ENCODE assay signal across 21 cellular contexts in genomic region chr15:67790610-67791319, GRCh38. TPM values are rescaled to one million over a fixed set of nuclear protein-coding genes. Genes with fewer than 3 reads are reported as not detected.
"Had no signal": no experiment of that assay in that cellular context is flagged by ENCODE, and none has a peak within 500 bp of the region (broad histone marks: within the 10 kb centered on the region; RNA-seq: fewer than 3 reads in every experiment).

No MANE protein-coding gene starts in this region.

- H3K36me3 ChIP-seq: cardiac muscle cell, heart right ventricle, lower lobe of right lung, sigmoid colon, thoracic aorta, upper lobe of right lung, WERI-Rb-1 had no signal

- H3K27ac ChIP-seq: cardiac muscle cell, esophagus muscularis mucosa, heart right ventricle, lower lobe of right lung, sigmoid colon, spleen, thoracic aorta, upper lobe of right lung, WERI-Rb-1 had no signal

- H3K4me3 ChIP-seq: cardiac muscle cell, esophagus muscularis mucosa, heart right ventricle, lower lobe of right lung, sigmoid colon, spleen, thoracic aorta, upper lobe of right lung had no signal

- H3K27ac Mint-ChIP-seq: activated CD4-positive, alpha-beta T cell treated with anti-CD3 and anti-CD28 coated beads for 36 hours; activated naive CD4-positive, alpha-beta T cell treated with anti-CD3 and anti-CD28 coated beads, Interleukin-2, amount 50 U/mL, for 24 hours; dendritic cell treated with granulocyte-macrophage colony-stimulating factor and Interleukin-4, amounts not matched to agents 40 ng/mL and 50 ng/mL, for 4 days; natural killer cell treated with Interleukin-12 subunit alpha and Interleukin-12 subunit beta and Interleukin-15 and Interleukin-18, amount 100 ng/mL, for 72 hours; stimulated activated memory B cell treated with anti-CD40 and anti-IgM and Interleukin-4, amounts not matched to agents 10 μg/mL and 1 μg/mL and 100 μg/mL, for 72 hours had no signal

- H3K4me1 Mint-ChIP-seq: activated naive CD4-positive, alpha-beta T cell treated with anti-CD3 and anti-CD28 coated beads, Interleukin-2, amount 50 U/mL, for 24 hours had no signal

- FAIRE-seq: endothelial cell of umbilical vein had no signal

- H3K9me3 Mint-ChIP-seq: activated naive CD4-positive, alpha-beta T cell treated with anti-CD3 and anti-CD28 coated beads, Interleukin-2, amount 50 U/mL, for 24 hours; natural killer cell treated with Interleukin-12 subunit alpha and Interleukin-12 subunit beta and Interleukin-15 and Interleukin-18, amount 100 ng/mL, for 72 hours had no signal

- H3K27me3 ChIP-seq: esophagus muscularis mucosa, heart right ventricle, sigmoid colon, spleen, upper lobe of right lung had no signal

- H3K4me3 Mint-ChIP-seq: activated CD4-positive, alpha-beta T cell treated with anti-CD3 and anti-CD28 coated beads for 36 hours; activated naive CD4-positive, alpha-beta T cell treated with anti-CD3 and anti-CD28 coated beads, Interleukin-2, amount 50 U/mL, for 24 hours; dendritic cell treated with granulocyte-macrophage colony-stimulating factor and Interleukin-4, amounts not matched to agents 40 ng/mL and 50 ng/mL, for 4 days; natural killer cell treated with Interleukin-12 subunit alpha and Interleukin-12 subunit beta and Interleukin-15 and Interleukin-18, amount 100 ng/mL, for 72 hours; stimulated activated memory B cell treated with anti-CD40 and anti-IgM and Interleukin-4, amounts not matched to agents 10 μg/mL and 1 μg/mL and 100 μg/mL, for 72 hours had no signal

- H3K27me3 Mint-ChIP-seq: activated CD4-positive, alpha-beta T cell treated with anti-CD3 and anti-CD28 coated beads for 36 hours; activated naive CD4-positive, alpha-beta T cell treated with anti-CD3 and anti-CD28 coated beads, Interleukin-2, amount 50 U/mL, for 24 hours; dendritic cell treated with granulocyte-macrophage colony-stimulating factor and Interleukin-4, amounts not matched to agents 40 ng/mL and 50 ng/mL, for 4 days; natural killer cell treated with Interleukin-12 subunit alpha and Interleukin-12 subunit beta and Interleukin-15 and Interleukin-18, amount 100 ng/mL, for 72 hours; stimulated activated memory B cell treated with anti-CD40 and anti-IgM and Interleukin-4, amounts not matched to agents 10 μg/mL and 1 μg/mL and 100 μg/mL, for 72 hours had no signal

- DNase-seq: activated CD4-positive, alpha-beta T cell treated with anti-CD3 and anti-CD28 coated beads for 36 hours; activated CD4-positive, alpha-beta T cell treated with anti-CD3 and anti-CD28 coated beads, Interleukin-2, amount 50 U/mL, for 48 hours; activated gamma-delta T cell; effector memory CD4-positive, alpha-beta T cell; heart right ventricle; islet precursor cell; lower lobe of right lung; sigmoid colon; spleen; stimulated activated CD4-positive, alpha-beta T cell treated with anti-CD3 and anti-CD28 coated beads, Interleukin-4, amount 100 ng/mL, for 4 hours; upper lobe of right lung; WERI-Rb-1 had no signal

- H3K4me1 ChIP-seq: esophagus muscularis mucosa, heart right ventricle, lower lobe of right lung, sigmoid colon, upper lobe of right lung had no signal

RNA-seq across cellular contexts. Expression of gene SKOR1, which starts 34.5 kb away (rescaled TPM):
- polyA plus RNA-seq: cardiac muscle cell had no signal

RNA-seq across cellular contexts. Expression of gene RNU6-1, which starts 49.1 kb away (rescaled TPM):
- total RNA-seq: activated CD4-positive, alpha-beta T cell treated with anti-CD3 and anti-CD28 coated beads for 36 hours; cardiac muscle cell; chondrocyte; endothelial cell of umbilical vein; esophagus muscularis mucosa; heart right ventricle; lower lobe of right lung; natural killer cell treated with Interleukin-12 subunit alpha and Interleukin-12 subunit beta and Interleukin-15 and Interleukin-18, amount 100 ng/mL, for 72 hours; sigmoid colon; spleen; thoracic aorta; upper lobe of right lung had no signal
- polyA plus RNA-seq: cardiac muscle cell, endothelial cell of umbilical vein, heart right ventricle, sigmoid colon, spleen had no signal
